ENCODE assay signal across 9 cellular contexts in genomic region chr1:110548381-110548780, GRCh38. TPM values are rescaled to one million over a fixed set of nuclear protein-coding genes. Genes with fewer than 3 reads are reported as not detected.
DNase-seq lines count a peak whose midpoint lies in the region; ATAC-seq and TF ChIP-seq lines count a peak whose summit lies in the region.
"Had no signal": no experiment of that assay in that cellular context is flagged by ENCODE, and none has a peak within 500 bp of the region (broad histone marks: within the 10 kb centered on the region; RNA-seq: fewer than 3 reads in every experiment).

No MANE protein-coding gene starts in this region.

- H3K9me3 Mint-ChIP-seq in glutamatergic neuron (ENCODE audit: unreplicated experiment): peaks cover 6% of the 10 kb centered on the region
- no peaks in the 10 kb centered on the region for H3K9me3 Mint-ChIP-seq in naive thymus-derived CD8-positive, alpha-beta T cell

- intact Hi-C loops in PC-3 (cut with micrococcal nuclease): loop anchor here (5.0 kb wide), 1 partner anchor 69 kb away; no protein-coding TSS in a partner anchor
- intact Hi-C loops in sigmoid colon (cut with DNase I): no loop called here

- H4K20me1 ChIP-seq in PC-3 (ENCODE audit: low read length): no peaks in the 10 kb centered on the region

- H3K4me1 ChIP-seq in PC-3 (ENCODE audit: insufficient read depth, low read length): no peaks in the 10 kb centered on the region
- H3K4me1 ChIP-seq in sigmoid colon: no peaks in the 10 kb centered on the region

- no peak overlapping the region for H3K9ac ChIP-seq in PC-3 (ENCODE audit: low read length)

- no peak overlapping the region for H3K27ac ChIP-seq in PC-3 (ENCODE audit: low read length)
- no peak overlapping the region for H3K27ac ChIP-seq in sigmoid colon

- BruUV-seq in PC-3 (replicated peaks; lab: Mats Ljungman, UMichigan): no TSS peak

- peaks cover 43% of the 10 kb centered on the region for H3K27me3 ChIP-seq in PC-3 (ENCODE audit: low read length)
- peaks cover 0 to 32% (median 13%) of the 10 kb centered on the region in 3 donors for H3K27me3 ChIP-seq in sigmoid colon

- ATAC-seq in PC-3 (peak; percentile 92), GM18909 (IDR thresholded peaks at IDR 0.05; ENCODE audit: poor library complexity, unreplicated experiment) (no peak)
- no peak for ATAC-seq in naive thymus-derived CD8-positive, alpha-beta T cell
- ATAC-seq: T-helper 17 cell had no signal

- DNase-seq in ACHN (peak; percentile 39), PC-3 (peak; percentile 62), glutamatergic neuron (peak; percentile 65), sigmoid colon (no peak)
- no peak for DNase-seq in naive thymus-derived CD8-positive, alpha-beta T cell
- DNase-seq in activated CD4-positive, alpha-beta T cell treated with anti-CD3 and anti-CD28 coated beads, Interleukin-2, amount 50 U/mL, for 1 hour: no peak
- DNase-seq: T-helper 17 cell had no signal

- no peaks in the 10 kb centered on the region for H3F3A ChIP-seq in PC-3 (ENCODE audit: low read length, unreplicated experiment)

- H3K4me3 ChIP-seq in PC-3 (ENCODE audit: low read length) (no peak overlapping the region), sigmoid colon (no peak overlapping the region)

- peaks cover 16% of the 10 kb centered on the region for H3K4me1 Mint-ChIP-seq in glutamatergic neuron (ENCODE audit: low read depth, unreplicated experiment)
- H3K4me1 Mint-ChIP-seq in naive thymus-derived CD8-positive, alpha-beta T cell: no peaks in the 10 kb centered on the region

- no peaks in the 10 kb centered on the region for H3K79me2 ChIP-seq in PC-3 (ENCODE audit: low read length)

- POLR2A ChIA-PET in PC-3 (lab: Charles Lee; ENCODE audit: unreplicated experiment): no interaction called here
- POLR2A ChIA-PET in naive thymus-derived CD8-positive, alpha-beta T cell (lab: Charles Lee): no interaction called here

- TF ChIP-seq POLR2A in sigmoid colon (IDR thresholded peaks at IDR 0.05): no peak

- no peak overlapping the region for H3K27ac Mint-ChIP-seq in glutamatergic neuron (ENCODE audit: unreplicated experiment)
- H3K27ac Mint-ChIP-seq in naive thymus-derived CD8-positive, alpha-beta T cell: no peak overlapping the region
- H3K27ac Mint-ChIP-seq: T-helper 17 cell had no signal

- no peaks in the 10 kb centered on the region for H3K9me2 ChIP-seq in PC-3 (replicated peaks; ENCODE audit: low read length)

- H2AFZ ChIP-seq in PC-3 (ENCODE audit: low read length): no peak overlapping the region

- no peak for TF ChIP-seq EP300 in sigmoid colon (IDR thresholded peaks at IDR 0.05)

- peak; percentile 63 for TF ChIP-seq CTCF in GM12874 (IDR thresholded peaks at IDR 0.05; ENCODE audit: insufficient read depth, low read depth, low read length)
- TF ChIP-seq CTCF in PC-3 (conservative IDR thresholded peaks at IDR 0.05; ENCODE audit: low read depth, low read length): peak; percentile 63
- peak; percentile 81 for TF ChIP-seq CTCF in glutamatergic neuron (IDR thresholded peaks at IDR 0.05; ENCODE audit: partially characterized antibody, unreplicated experiment)
- peak in 1 of 4 experiments; percentile 17 for TF ChIP-seq CTCF in sigmoid colon (IDR thresholded peaks at IDR 0.05)

- WGBS in sigmoid colon, 2 donors: 64 to 78% methylated on average over 4 of the region's 4 CpGs

- H3K9me3 ChIP-seq in PC-3 (ENCODE audit: low read length): no peaks in the 10 kb centered on the region
- H3K9me3 ChIP-seq in sigmoid colon: no peaks in the 10 kb centered on the region

- H3K4me2 ChIP-seq in PC-3 (ENCODE audit: low read length): no peak overlapping the region

- no peak overlapping the region for H3K4me3 Mint-ChIP-seq in glutamatergic neuron (ENCODE audit: unreplicated experiment)
- no peak overlapping the region for H3K4me3 Mint-ChIP-seq in naive thymus-derived CD8-positive, alpha-beta T cell
- H3K4me3 Mint-ChIP-seq: T-helper 17 cell had no signal

- H3K36me3 ChIP-seq in PC-3 (ENCODE audit: low read depth, low read length) (no peaks in the 10 kb centered on the region), sigmoid colon (no peaks in the 10 kb centered on the region)

- CTCF ChIA-PET in PC-3 (lab: Charles Lee): no interaction called here

- peaks cover 10% of the 10 kb centered on the region for H3K36me3 Mint-ChIP-seq in glutamatergic neuron (ENCODE audit: unreplicated experiment)
- H3K36me3 Mint-ChIP-seq in naive thymus-derived CD8-positive, alpha-beta T cell: no peaks in the 10 kb centered on the region

- in situ Hi-C loops in ACHN (cut with HindIII; ENCODE audit: low pct_ligation_motif_present, low pct_unique_long_range_greater_than_20kb, low sequenced_read_pairs): no loop called here

- H3K27me3 Mint-ChIP-seq in glutamatergic neuron (ENCODE audit: unreplicated experiment): peaks cover 6% of the 10 kb centered on the region
- H3K27me3 Mint-ChIP-seq in naive thymus-derived CD8-positive, alpha-beta T cell: peaks cover 12 to 60% (median 40%) of the 10 kb centered on the region in 5 donors

RNA-seq across cellular contexts. Expression of gene KCNA10, which starts 29.4 kb away (rescaled TPM):
- total RNA-seq in PC-3 (2014; rRNA removed): not detected in 2 replicates
- not detected for total RNA-seq in glutamatergic neuron (ENCODE audit: unreplicated experiment)
- not detected for total RNA-seq in naive thymus-derived CD8-positive, alpha-beta T cell
- polyA plus RNA-seq in naive thymus-derived CD8-positive, alpha-beta T cell: not detected
- not detected for total RNA-seq in sigmoid colon
- not detected for polyA plus RNA-seq in sigmoid colon
- total RNA-seq: T-helper 17 cell had no signal

RNA-seq across cellular contexts. Expression of gene KCNA2, which starts 57.8 kb away (rescaled TPM):
- total RNA-seq in PC-3 (2014; rRNA removed): not detected in 2 replicates
- total RNA-seq in glutamatergic neuron (ENCODE audit: unreplicated experiment): 19.7 TPM
- total RNA-seq in naive thymus-derived CD8-positive, alpha-beta T cell: under 1 TPM; 0.22 to 0.23 TPM
- not detected for polyA plus RNA-seq in naive thymus-derived CD8-positive, alpha-beta T cell
- total RNA-seq in sigmoid colon: 1 to 10 TPM in 3 of 4 donors, under 1 TPM in 1; 0.82 to 5.8 (median 2.2) TPM
- polyA plus RNA-seq in sigmoid colon: under 1 TPM in 2 of 3 donors, not detected in 1; under 0.01 to 0.69 TPM

Comparison
In these comparisons a context has a peak if more than half of its experiments do, and no peak if none do; other contexts are left out.
1. DNase-seq: peak in ACHN (single experiment), PC-3 (single experiment) and glutamatergic neuron (single experiment); none in naive thymus-derived CD8-positive, alpha-beta T cell (0 of 10), activated CD4-positive, alpha-beta T cell treated with anti-CD3 and anti-CD28 coated beads, Interleukin-2, amount 50 U/mL, for 1 hour (single experiment) and sigmoid colon (single experiment).